Comparison of ENCODE assay signal across 9 cellular contexts in the genomic region with DNA sequence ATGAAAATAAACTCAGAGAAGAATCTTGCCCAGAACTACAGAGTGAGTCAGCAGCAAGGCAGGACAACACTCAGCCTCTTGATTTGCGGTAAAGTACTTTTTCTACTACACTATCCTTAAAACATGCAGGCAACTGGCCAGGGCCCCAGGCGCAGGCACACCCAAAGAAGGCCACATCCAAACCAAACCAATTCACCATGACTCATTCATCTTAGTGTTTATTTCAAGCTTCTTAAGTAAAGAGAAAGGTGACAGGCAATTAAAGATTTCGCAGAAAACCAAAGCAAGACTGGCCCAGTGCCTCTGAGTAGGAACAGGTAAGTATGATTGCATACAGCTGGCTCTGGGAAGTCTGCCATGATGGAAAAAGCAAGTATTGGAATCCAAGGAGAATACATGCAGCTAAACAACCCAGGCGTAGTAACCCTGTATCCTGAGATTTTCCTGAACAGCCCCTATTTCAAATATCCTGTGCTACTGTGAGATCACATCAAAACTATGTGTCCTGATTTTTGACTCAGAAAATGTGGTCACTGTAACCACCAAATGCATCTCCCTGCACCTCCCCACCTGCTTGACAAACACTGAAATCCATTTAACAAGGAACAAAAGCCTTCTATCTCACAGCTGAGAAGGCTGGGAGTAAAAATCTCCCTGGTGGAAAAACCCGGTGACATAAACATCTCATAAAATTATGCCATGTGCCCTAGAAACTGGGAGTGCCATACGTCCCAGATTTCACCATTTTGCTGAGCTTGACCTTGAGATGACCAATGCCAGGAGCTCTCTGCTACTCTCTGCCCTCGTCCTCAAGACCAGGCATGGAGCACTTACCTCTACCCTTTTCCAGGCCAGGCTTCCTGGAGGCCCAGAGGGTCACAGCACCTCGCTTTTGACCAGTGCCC. TPM values are rescaled to one million over a fixed set of nuclear protein-coding genes. Genes with fewer than 3 reads are reported as not detected.
DNase-seq lines count a peak whose midpoint lies in the region; ATAC-seq and TF ChIP-seq lines count a peak whose summit lies in the region.
"Had no signal": no experiment of that assay in that cellular context is flagged by ENCODE, and none has a peak within 500 bp of the region (broad histone marks: within the 10 kb centered on the region; RNA-seq: fewer than 3 reads in every experiment).

No MANE protein-coding gene starts in this region.

- CTCF ChIA-PET in Panc1 (lab: Charles Lee), result interaction anchor here (0.6 to 0.9 kb wide), 3 partner anchors 9 to 150 kb away, joined by 3 to 5 read pairs (median 4); a partner anchor contains a TSS
- CTCF ChIA-PET in naive thymus-derived CD4-positive, alpha-beta T cell (lab: Charles Lee), result interaction anchor here (2.2 kb wide), 1 partner anchor 8 kb away, joined by 11 read pairs; no protein-coding TSS in a partner anchor
- CTCF ChIA-PET in activated CD4-positive, alpha-beta memory T cell treated with anti-CD3 and anti-CD28 coated beads, Interleukin-2, amount 10 ng/mL, durations not matched to agents 7 days and 5 days (lab: Charles Lee), result interaction anchor here (0.6 to 2.1 kb wide), 4 partner anchors 8 to 341 kb away, joined by 3 to 15 read pairs (median 6); a partner anchor contains a TSS

- H3K27me3 Mint-ChIP-seq in osteocyte (ENCODE audit: unreplicated experiment), result no peaks in the 10 kb centered on the region
- H3K27me3 Mint-ChIP-seq in naive thymus-derived CD4-positive, alpha-beta T cell, result peaks cover under 1 to 14% (median 4%) of the 10 kb centered on the region in 5 donors
- H3K27me3 Mint-ChIP-seq in activated CD4-positive, alpha-beta memory T cell treated with anti-CD3 and anti-CD28 coated beads, Interleukin-2, amount 10 ng/mL, durations not matched to agents 7 days and 5 days, result peaks cover 10% of the 10 kb centered on the region

- no peak for TF ChIP-seq POLR2A in esophagus squamous epithelium (IDR thresholded peaks at IDR 0.05)

- no TSS peak for BruUV-seq in Panc1 (replicated peaks; lab: Mats Ljungman, UMichigan)

- H3K4me3 Mint-ChIP-seq in osteocyte (ENCODE audit: unreplicated experiment), result no peak overlapping the region
- peak overlapping the region in 1 of 10 donors; percentile 5 for H3K4me3 Mint-ChIP-seq in naive thymus-derived CD4-positive, alpha-beta T cell
- H3K4me3 Mint-ChIP-seq in activated CD4-positive, alpha-beta memory T cell treated with anti-CD3 and anti-CD28 coated beads, Interleukin-2, amount 10 ng/mL, durations not matched to agents 7 days and 5 days, result no peak overlapping the region
- H3K4me3 Mint-ChIP-seq: activated CD4-positive, alpha-beta T cell treated with anti-CD3 and anti-CD28 coated beads, Interleukin-2, amount 10 ng/mL, durations not matched to agents 7 days and 5 days had no signal

- H3K4me1 Mint-ChIP-seq in osteocyte (ENCODE audit: unreplicated experiment), result peaks cover 49% of the 10 kb centered on the region
- H3K4me1 Mint-ChIP-seq in naive thymus-derived CD4-positive, alpha-beta T cell, result peaks cover 0 to 35% (median 0%) of the 10 kb centered on the region in 7 donors
- peaks cover 31% of the 10 kb centered on the region for H3K4me1 Mint-ChIP-seq in activated CD4-positive, alpha-beta memory T cell treated with anti-CD3 and anti-CD28 coated beads, Interleukin-2, amount 10 ng/mL, durations not matched to agents 7 days and 5 days

- H3K27ac Mint-ChIP-seq in osteocyte (ENCODE audit: unreplicated experiment), result peak overlapping the region; percentile 94
- no peak overlapping the region for H3K27ac Mint-ChIP-seq in naive thymus-derived CD4-positive, alpha-beta T cell
- H3K27ac Mint-ChIP-seq in activated CD4-positive, alpha-beta memory T cell treated with anti-CD3 and anti-CD28 coated beads, Interleukin-2, amount 10 ng/mL, durations not matched to agents 7 days and 5 days, result no peak overlapping the region
- H3K27ac Mint-ChIP-seq: activated CD4-positive, alpha-beta T cell treated with anti-CD3 and anti-CD28 coated beads, Interleukin-2, amount 10 ng/mL, durations not matched to agents 7 days and 5 days had no signal

- H3K36me3 Mint-ChIP-seq in osteocyte (ENCODE audit: unreplicated experiment), result no peaks in the 10 kb centered on the region
- no peaks in the 10 kb centered on the region for H3K36me3 Mint-ChIP-seq in naive thymus-derived CD4-positive, alpha-beta T cell
- H3K36me3 Mint-ChIP-seq in activated CD4-positive, alpha-beta memory T cell treated with anti-CD3 and anti-CD28 coated beads, Interleukin-2, amount 10 ng/mL, durations not matched to agents 7 days and 5 days (ENCODE audit: low read depth), result no peaks in the 10 kb centered on the region

- POLR2A ChIA-PET in Panc1 (lab: Charles Lee), result interaction anchor here (0.6 kb wide), 1 partner anchor 383 kb away, joined by 12 read pairs; no protein-coding TSS in a partner anchor
- POLR2A ChIA-PET in naive thymus-derived CD4-positive, alpha-beta T cell (lab: Charles Lee), result interaction anchor here (0.7 kb wide), 1 partner anchor 27 kb away, joined by 3 read pairs; no protein-coding TSS in a partner anchor
- POLR2A ChIA-PET in activated CD4-positive, alpha-beta memory T cell treated with anti-CD3 and anti-CD28 coated beads, Interleukin-2, amount 10 ng/mL, durations not matched to agents 7 days and 5 days (lab: Charles Lee), result interaction anchor here (1.3 kb wide), 1 partner anchor 13 kb away, joined by 4 read pairs; a partner anchor contains a TSS

- H3K4me3 ChIP-seq in Panc1 (ENCODE audit: low read depth in 2 of 2, low read length in 2 of 2) (no peak overlapping the region), esophagus squamous epithelium (peak overlapping the region in 1 of 4 donors; percentile 12)
- no peak overlapping the region for H3K4me3 ChIP-seq in naive thymus-derived CD4-positive, alpha-beta T cell (ENCODE audit: low read length)

- TF ChIP-seq CTCF in C4-2B (conservative IDR thresholded peaks at IDR 0.05), result no peak
- TF ChIP-seq CTCF in Panc1 (IDR thresholded peaks at IDR 0.05), result no peak
- no peak for TF ChIP-seq CTCF in esophagus squamous epithelium (IDR thresholded peaks at IDR 0.05)
- no peak for TF ChIP-seq CTCF in osteocyte (IDR thresholded peaks at IDR 0.05)

- WGBS in esophagus squamous epithelium, 2 donors, result 28 to 30% methylated on average over 8 of the region's 8 CpGs

- in situ Hi-C loops in Panc1 (cut with HindIII; ENCODE audit: low pct_unique_long_range_greater_than_20kb, low sequenced_read_pairs), result no loop called here

- H3K27me3 ChIP-seq in Panc1 (ENCODE audit: control insufficient read depth, insufficient read depth, low read length) (no peaks in the 10 kb centered on the region), esophagus squamous epithelium (no peaks in the 10 kb centered on the region)
- no peaks in the 10 kb centered on the region for H3K27me3 ChIP-seq in naive thymus-derived CD4-positive, alpha-beta T cell (ENCODE audit: control insufficient read depth in 2 of 2, insufficient read depth in 2 of 2, low read length in 2 of 2)

- peak; percentile 99 for DNase-seq in Panc1 (ENCODE audit: low read depth, low spot score)
- no peak for DNase-seq in esophagus squamous epithelium (lab: John Stamatoyannopoulos, UW)
- peak; percentile 93 for DNase-seq in osteocyte (ENCODE audit: extremely low spot score, unreplicated experiment)
- DNase-seq in naive thymus-derived CD4-positive, alpha-beta T cell, result no peak
- no peak for DNase-seq in activated CD4-positive, alpha-beta memory T cell treated with anti-CD3 and anti-CD28 coated beads, Interleukin-2, amount 10 ng/mL, durations not matched to agents 7 days and 5 days
- DNase-seq: activated CD4-positive, alpha-beta T cell treated with anti-CD3 and anti-CD28 coated beads, Interleukin-2, amount 10 ng/mL, durations not matched to agents 7 days and 5 days had no signal

- H3K9me3 ChIP-seq in Panc1 (ENCODE audit: control insufficient read depth, insufficient read depth, low read depth, low read length) (no peaks in the 10 kb centered on the region), esophagus squamous epithelium (no peaks in the 10 kb centered on the region)
- H3K9me3 ChIP-seq in naive thymus-derived CD4-positive, alpha-beta T cell (ENCODE audit: control insufficient read depth in 2 of 3, low read length in 3 of 3), result no peaks in the 10 kb centered on the region

- intact Hi-C loops in Panc1 (cut with micrococcal nuclease; ENCODE audit: unreplicated experiment) (loop anchor here (10.0 kb wide), 2 partner anchors 324 to 454 kb away; no protein-coding TSS in a partner anchor), esophagus squamous epithelium (cut with DNase I) (loop anchor here (10.0 kb wide), 1 partner anchor 314 kb away; a partner anchor contains a TSS)
- intact Hi-C loops in naive thymus-derived CD4-positive, alpha-beta T cell (cut with micrococcal nuclease), result no loop called here

- peak overlapping the region; percentile 22 for H3K27ac ChIP-seq in C4-2B
- peak overlapping the region; percentile 84 for H3K27ac ChIP-seq in Panc1 (ENCODE audit: low read length)
- peak overlapping the region; percentile 79 to 95 (median 92) for H3K27ac ChIP-seq in esophagus squamous epithelium
- no peak overlapping the region for H3K27ac ChIP-seq in naive thymus-derived CD4-positive, alpha-beta T cell (ENCODE audit: low read depth, low read length)

- ATAC-seq in Panc1, result peak; percentile 89
- ATAC-seq in naive thymus-derived CD4-positive, alpha-beta T cell, result no peak
- ATAC-seq in HG03175 (IDR thresholded peaks at IDR 0.05; ENCODE audit: unreplicated experiment), result no peak
- no peak for ATAC-seq in HG02840 (IDR thresholded peaks at IDR 0.05; ENCODE audit: low FRiP score, unreplicated experiment)

- no peaks in the 10 kb centered on the region for H3K9me3 Mint-ChIP-seq in osteocyte (ENCODE audit: unreplicated experiment)
- no peaks in the 10 kb centered on the region for H3K9me3 Mint-ChIP-seq in naive thymus-derived CD4-positive, alpha-beta T cell
- H3K9me3 Mint-ChIP-seq in activated CD4-positive, alpha-beta memory T cell treated with anti-CD3 and anti-CD28 coated beads, Interleukin-2, amount 10 ng/mL, durations not matched to agents 7 days and 5 days, result no peaks in the 10 kb centered on the region
- H3K9me3 Mint-ChIP-seq: activated CD4-positive, alpha-beta T cell treated with anti-CD3 and anti-CD28 coated beads, Interleukin-2, amount 10 ng/mL, durations not matched to agents 7 days and 5 days had no signal

- peaks cover 44% of the 10 kb centered on the region for H3K4me1 ChIP-seq in Panc1 (ENCODE audit: control insufficient read depth, insufficient read depth, low read length)
- H3K4me1 ChIP-seq in esophagus squamous epithelium, result peaks cover 31 to 92% (median 51%) of the 10 kb centered on the region in 3 donors
- H3K4me1 ChIP-seq in naive thymus-derived CD4-positive, alpha-beta T cell (ENCODE audit: control insufficient read depth in 2 of 2, insufficient read depth in 2 of 2, low read length in 2 of 2), result no peaks in the 10 kb centered on the region

- H3K36me3 ChIP-seq in Panc1 (ENCODE audit: control insufficient read depth, insufficient read depth, low read length), result no peaks in the 10 kb centered on the region
- no peaks in the 10 kb centered on the region for H3K36me3 ChIP-seq in esophagus squamous epithelium
- H3K36me3 ChIP-seq in naive thymus-derived CD4-positive, alpha-beta T cell (ENCODE audit: control insufficient read depth in 2 of 3, insufficient read depth in 3 of 3, low read length in 3 of 3), result no peaks in the 10 kb centered on the region

RNA-seq across cellular contexts. Expression of a gene that starts 12.4 kb away (rescaled TPM):
- total RNA-seq in Panc1 (2021; ENCODE audit: unreplicated experiment) (1.1 TPM), esophagus squamous epithelium (1 to 10 TPM in 1 of 4 donors, not detected in 3; 1.3 TPM), osteocyte (0.91 TPM in 1 of 2 replicates, not detected in the other)
- polyA plus RNA-seq in Panc1 (2012; ENCODE audit: insufficient read length), result 0.67 TPM
- not detected for total RNA-seq in naive thymus-derived CD4-positive, alpha-beta T cell
- not detected for polyA plus RNA-seq in naive thymus-derived CD4-positive, alpha-beta T cell
- not detected for total RNA-seq in activated CD4-positive, alpha-beta memory T cell treated with anti-CD3 and anti-CD28 coated beads, Interleukin-2, amount 10 ng/mL, durations not matched to agents 7 days and 5 days
- total RNA-seq: activated CD4-positive, alpha-beta T cell treated with anti-CD3 and anti-CD28 coated beads, Interleukin-2, amount 10 ng/mL, durations not matched to agents 7 days and 5 days had no signal

RNA-seq across cellular contexts. Expression of a gene that starts 12.5 kb away (rescaled TPM):
- total RNA-seq in Panc1 (2021; ENCODE audit: unreplicated experiment) (48.8 TPM), esophagus squamous epithelium (10 to 100 TPM; 13.9 to 23.1 (median 20.3) TPM), osteocyte (23.2 and 30.0 TPM in 2 replicates)
- polyA plus RNA-seq in Panc1 (2012; ENCODE audit: insufficient read length), result 92.5 TPM
- 10 to 100 TPM; 13.1 to 31.7 (median 18.8) TPM for total RNA-seq in naive thymus-derived CD4-positive, alpha-beta T cell
- polyA plus RNA-seq in naive thymus-derived CD4-positive, alpha-beta T cell, result 10 to 100 TPM; 39.2 to 40.3 TPM
- 10 to 100 TPM; 29.0 to 34.7 TPM for total RNA-seq in activated CD4-positive, alpha-beta memory T cell treated with anti-CD3 and anti-CD28 coated beads, Interleukin-2, amount 10 ng/mL, durations not matched to agents 7 days and 5 days

RNA-seq across cellular contexts. Expression of a gene that starts 33.2 kb away (rescaled TPM):
- total RNA-seq in Panc1 (2021; ENCODE audit: unreplicated experiment) (173 TPM), esophagus squamous epithelium (10 to 100 TPM; 17.4 to 54.4 (median 31.2) TPM), osteocyte (21.3 and 21.9 TPM in 2 replicates)
- 116 TPM for polyA plus RNA-seq in Panc1 (2012; ENCODE audit: insufficient read length)
- 100 to 1,000 TPM in 1 of 5 experiments, under 1 TPM in 3, not detected in 1; 0.50 to 129 (median 0.75) TPM for total RNA-seq in naive thymus-derived CD4-positive, alpha-beta T cell
- polyA plus RNA-seq in naive thymus-derived CD4-positive, alpha-beta T cell, result not detected
- total RNA-seq in activated CD4-positive, alpha-beta memory T cell treated with anti-CD3 and anti-CD28 coated beads, Interleukin-2, amount 10 ng/mL, durations not matched to agents 7 days and 5 days, result 100 to 1,000 TPM; 170 to 184 TPM

RNA-seq across cellular contexts. Expression of a gene that starts 47.8 kb away (rescaled TPM):
- total RNA-seq in Panc1 (2021; ENCODE audit: unreplicated experiment) (0.26 TPM), esophagus squamous epithelium (1 to 10 TPM in 1 of 4 donors, not detected in 3; 1.1 TPM), osteocyte (1.2 TPM in 1 of 2 replicates, not detected in the other)
- 0.50 TPM for polyA plus RNA-seq in Panc1 (2012; ENCODE audit: insufficient read length)
- total RNA-seq in naive thymus-derived CD4-positive, alpha-beta T cell, result 1 to 10 TPM in 1 of 5 experiments, under 1 TPM in 1, not detected in 3; 0.59 to 1.4 TPM
- not detected for polyA plus RNA-seq in naive thymus-derived CD4-positive, alpha-beta T cell
- total RNA-seq in activated CD4-positive, alpha-beta memory T cell treated with anti-CD3 and anti-CD28 coated beads, Interleukin-2, amount 10 ng/mL, durations not matched to agents 7 days and 5 days, result not detected
- total RNA-seq: activated CD4-positive, alpha-beta T cell treated with anti-CD3 and anti-CD28 coated beads, Interleukin-2, amount 10 ng/mL, durations not matched to agents 7 days and 5 days had no signal

RNA-seq across cellular contexts. Expression of a gene that starts 54.3 kb away (rescaled TPM):
- total RNA-seq in Panc1 (2021; ENCODE audit: unreplicated experiment) (25.7 TPM), esophagus squamous epithelium (10 to 100 TPM; 21.2 to 43.2 (median 37.4) TPM), osteocyte (24.4 and 25.6 TPM in 2 replicates)
- polyA plus RNA-seq in Panc1 (2012; ENCODE audit: insufficient read length), result 46.1 TPM
- 1 to 10 TPM in 3 of 5 experiments, under 1 TPM in 2; 0.93 to 4.9 (median 1.5) TPM for total RNA-seq in naive thymus-derived CD4-positive, alpha-beta T cell
- polyA plus RNA-seq in naive thymus-derived CD4-positive, alpha-beta T cell, result 1 to 10 TPM in 1 of 2 donors, under 1 TPM in 1; 0.30 to 1.1 TPM
- total RNA-seq in activated CD4-positive, alpha-beta memory T cell treated with anti-CD3 and anti-CD28 coated beads, Interleukin-2, amount 10 ng/mL, durations not matched to agents 7 days and 5 days, result 1 to 10 TPM in 1 of 2 experiments, under 1 TPM in 1; 0.91 to 1.6 TPM

Comparison
In these comparisons a context has a peak if more than half of its experiments do, and no peak if none do; other contexts are left out.
1. DNase-seq: peak in Panc1 (single experiment) and osteocyte (single experiment); none in esophagus squamous epithelium (single experiment), naive thymus-derived CD4-positive, alpha-beta T cell (0 of 9) and activated CD4-positive, alpha-beta memory T cell treated with anti-CD3 and anti-CD28 coated beads, Interleukin-2, amount 10 ng/mL, durations not matched to agents 7 days and 5 days (single experiment).
2. intact Hi-C loops: an anchor here in Panc1 (10.0 kb wide) and esophagus squamous epithelium (10.0 kb wide); none called in naive thymus-derived CD4-positive, alpha-beta T cell.